Comparison of ENCODE assay signal across 8 cellular contexts in genomic region chr7:101099969-101100781, GRCh38. TPM values are rescaled to one million over a fixed set of nuclear protein-coding genes. Genes with fewer than 3 reads are reported as not detected.
A peak's percentile ranks its signal among the peaks of the same experiment; 100 is the strongest.
DNase-seq lines count a peak whose midpoint lies in the region; ATAC-seq and TF ChIP-seq lines count a peak whose summit lies in the region.

No MANE protein-coding gene starts in this region.

- intact Hi-C loops in gastrocnemius medialis (cut with DNase I; ENCODE audit: low total_unique reads) = no loop called here

- in situ Hi-C loops in astrocyte of the spinal cord (cut with HindIII; ENCODE audit: low sequenced_read_pairs) (no loop called here), gastrocnemius medialis (cut with MboI; ENCODE audit: low sequenced_read_pairs in 4 of 4) (no loop called here)

- H3K27ac ChIP-seq in SK-N-MC (peak overlapping the region; percentile 56; the same call in 1 of the 2 replicates), gastrocnemius medialis (peak overlapping the region; percentile 64 to 82 (median 80))

- TF ChIP-seq POLR2A in gastrocnemius medialis (IDR thresholded peaks at IDR 0.05) = peak in 1 of 2 donors; percentile 15

- H3K4me1 ChIP-seq in gastrocnemius medialis = peaks cover 15 to 18% of the 10 kb centered on the region in 2 donors

- no peaks in the 10 kb centered on the region for H3K36me3 ChIP-seq in SK-N-MC (ENCODE audit: insufficient read depth, low read length)
- H3K36me3 ChIP-seq in gastrocnemius medialis = no peaks in the 10 kb centered on the region

- H3K9me3 ChIP-seq in SK-N-MC (ENCODE audit: low read depth, low read length) (no peaks in the 10 kb centered on the region), gastrocnemius medialis (no peaks in the 10 kb centered on the region)

- H3K4me3 ChIP-seq in SK-N-MC (peak overlapping the region; percentile 33; the same call in 1 of the 2 replicates), astrocyte of the spinal cord (ENCODE audit: low read depth, low read length) (no peak overlapping the region), gastrocnemius medialis (peak overlapping the region in 1 of 4 donors; percentile 11)

- TF ChIP-seq CTCF in astrocyte of the spinal cord (IDR thresholded peaks at IDR 0.05; ENCODE audit: low read depth, low read length) = no peak
- no peak for TF ChIP-seq CTCF in gastrocnemius medialis (IDR thresholded peaks at IDR 0.05 in 4 of 5, conservative IDR thresholded peaks at IDR 0.05 in 1 of 5)

- DNase-seq in AML-193 (lab: John Stamatoyannopoulos, UW) (peak; percentile 82 to 87), HS-5 (ENCODE audit: low read depth) (peak; percentile 93), SK-N-MC (ENCODE audit: low read depth, low spot score) (peak; percentile 34), astrocyte of the spinal cord (ENCODE audit: low read depth, low spot score) (peak; percentile 99), iPS DF 19.7 (ENCODE audit: low read depth, low spot score) (peak; percentile 88), gastrocnemius medialis (peak; percentile 88 to 96), NCI-H187 treated with DMSO at 0.1 percent for 48 hours (lab: John Stamatoyannopoulos, UW) (no peak)

- H3K9ac ChIP-seq in SK-N-MC (ENCODE audit: insufficient read length) = peak overlapping the region; percentile 45

- H3K27me3 ChIP-seq in gastrocnemius medialis = peaks cover 0 to 2% (median 0%) of the 10 kb centered on the region in 3 donors

- ATAC-seq in gastrocnemius medialis (peak; percentile 96 to 97), GM21529 (IDR thresholded peaks at IDR 0.05; ENCODE audit: unreplicated experiment) (no peak)

RNA-seq across cellular contexts. Expression of gene TRIM56, which starts 14.9 kb away (rescaled TPM):
- 10 to 100 TPM in 1 of 4 donors, 1 to 10 TPM in 3; 4.2 to 11.4 (median 6.9) TPM for total RNA-seq in gastrocnemius medialis

RNA-seq across cellular contexts. Expression of gene SERPINE1, which starts 26.7 kb away (rescaled TPM):
- total RNA-seq in gastrocnemius medialis = 10 to 100 TPM in 3 of 4 donors, 1 to 10 TPM in 1; 5.9 to 21.7 (median 12.3) TPM

RNA-seq across cellular contexts. Expression of gene AP1S1, which starts 54.1 kb away (rescaled TPM):
- total RNA-seq in gastrocnemius medialis = 10 to 100 TPM in 3 of 4 donors, 1 to 10 TPM in 1; 5.5 to 24.4 (median 15.6) TPM
